Comparison of ENCODE assay signal across 22 cellular contexts in the genomic region with DNA sequence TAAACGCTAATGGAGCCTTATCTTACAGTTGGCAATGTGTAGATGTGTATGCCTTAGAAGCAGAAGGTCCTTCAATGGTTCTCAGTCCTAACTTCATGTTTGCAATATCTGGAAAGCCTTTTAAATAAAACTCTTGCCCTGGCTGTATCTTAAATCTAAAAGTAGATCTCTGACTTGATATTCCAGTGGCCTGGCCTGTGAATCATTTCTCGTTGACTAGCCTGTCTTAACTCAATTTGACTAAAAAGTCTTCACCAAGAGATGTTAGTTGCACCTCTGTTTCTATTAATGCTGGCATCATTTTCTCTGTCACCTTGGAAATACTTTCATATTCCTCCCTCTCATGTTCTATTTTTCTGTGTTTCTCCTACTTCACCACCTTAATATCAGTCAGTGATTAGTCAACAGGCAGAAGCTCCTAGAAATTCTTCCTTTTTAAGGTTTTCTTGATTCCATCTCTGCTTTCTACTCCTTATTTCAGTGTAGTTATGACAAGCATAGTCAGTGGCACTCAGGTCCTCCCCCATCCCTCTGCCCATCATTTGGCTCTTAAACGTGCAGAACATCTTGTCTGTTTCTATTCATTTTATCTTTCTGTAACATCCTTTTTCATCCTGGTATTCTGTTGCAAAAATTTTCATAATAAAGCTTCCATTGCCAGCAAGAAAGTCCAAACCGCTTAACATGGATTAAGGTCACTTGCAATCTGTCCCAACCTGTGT. TPM values are rescaled to one million over a fixed set of nuclear protein-coding genes. Genes with fewer than 3 reads are reported as not detected.
DNase-seq lines count a peak whose midpoint lies in the region; ATAC-seq and TF ChIP-seq lines count a peak whose summit lies in the region.
"Had no signal": no experiment of that assay in that cellular context is flagged by ENCODE, and none has a peak within 500 bp of the region (broad histone marks: within the 10 kb centered on the region; RNA-seq: fewer than 3 reads in every experiment).

No MANE protein-coding gene starts in this region.

- H2AFZ ChIP-seq in SK-N-SH (ENCODE audit: low read depth), result 0 out of 2 replicates have a peak overlapping the region, but pooled peaks have one; percentile 7
- H2AFZ ChIP-seq: PC-9 had no signal

- H3K36me3 Mint-ChIP-seq in central memory CD8-positive, alpha-beta T cell (ENCODE audit: insufficient read depth), result peaks cover 12% of the 10 kb centered on the region

- no peak for TF ChIP-seq RAD21 in SK-N-SH (IDR thresholded peaks at IDR 0.05; ENCODE audit: low read length)

- peaks cover 45% of the 10 kb centered on the region for H4K20me1 ChIP-seq in SK-N-SH (ENCODE audit: insufficient read depth)

- H3K27ac Mint-ChIP-seq in central memory CD8-positive, alpha-beta T cell (ENCODE audit: low read depth), result no peak overlapping the region
- H3K27ac Mint-ChIP-seq: activated CD8-positive, alpha-beta T cell treated with anti-CD3 and anti-CD28 coated beads, Interleukin-2, amount 10 ng/mL, durations not matched to agents 7 days and 5 days; activated naive CD4-positive, alpha-beta T cell treated with anti-CD3 and anti-CD28 coated beads for 36 hours; activated T-cell treated with anti-CD3 and anti-CD28 coated beads, Interleukin-2, amount 50 U/mL, for 24 hours had no signal

- peak overlapping the region; percentile 31; the same call in 1 of the 2 replicates for H3K4me2 ChIP-seq in SK-N-SH
- H3K4me2 ChIP-seq: PC-9 had no signal

- ATAC-seq in central memory CD8-positive, alpha-beta T cell (replicated peaks; ENCODE audit: extremely low read depth, poor library complexity, severe bottlenecking), result no peak
- ATAC-seq in HG03469 (IDR thresholded peaks at IDR 0.05; ENCODE audit: unreplicated experiment), result no peak
- ATAC-seq: activated CD4-positive, CD25-positive, alpha-beta regulatory T cell treated with anti-CD3 and anti-CD28 coated beads, Interleukin-2, amount 50 U/mL, for 24 hours; activated CD8-positive, alpha-beta T cell treated with anti-CD3 and anti-CD28 coated beads, Interleukin-2, amount 10 ng/mL, durations not matched to agents 7 days and 5 days had no signal

- CTCF ChIA-PET in SK-N-SH (lab: Yijun Ruan, JAX), result interaction anchor here (0.7 kb wide), 1 partner anchor 47 kb away, joined by 3 read pairs; no protein-coding TSS in a partner anchor

- H3K36me3 ChIP-seq in SK-N-SH (replicated peaks in 1 of 2; ENCODE audit: control insufficient read depth in 1 of 2, insufficient read depth in 2 of 2, low read length in 1 of 2) (no peaks in the 10 kb centered on the region), muscle layer of duodenum (ENCODE audit: control insufficient read depth in 1 of 2, insufficient read depth in 2 of 2, low read length in 2 of 2) (peaks cover 0 to 22% of the 10 kb centered on the region in 2 donors), WERI-Rb-1 (peaks cover 4% of the 10 kb centered on the region; the same call in 1 of the 2 replicates)
- H3K36me3 ChIP-seq: colonic mucosa, pancreas had no signal

- H3K9me3 Mint-ChIP-seq in central memory CD8-positive, alpha-beta T cell, result no peaks in the 10 kb centered on the region
- H3K9me3 Mint-ChIP-seq: activated naive CD4-positive, alpha-beta T cell treated with anti-CD3 and anti-CD28 coated beads for 36 hours; activated T-cell treated with anti-CD3 and anti-CD28 coated beads, Interleukin-2, amount 50 U/mL, for 24 hours had no signal

- H3K27me3 ChIP-seq in SK-N-SH (ENCODE audit: insufficient read depth) (no peaks in the 10 kb centered on the region), muscle layer of duodenum (ENCODE audit: low read depth, low read length) (no peaks in the 10 kb centered on the region), WERI-Rb-1 (ENCODE audit: insufficient read depth, low read depth, severe bottlenecking) (no peaks in the 10 kb centered on the region)
- H3K27me3 ChIP-seq: colonic mucosa, pancreas, SJSA1 had no signal

- no peak for TF ChIP-seq EP300 in SK-N-SH (IDR thresholded peaks at IDR 0.05; ENCODE audit: borderline replicate concordance in 1 of 2, low read depth in 1 of 2, low read length in 1 of 2)

- H3K9me3 ChIP-seq in SK-N-SH (no peaks in the 10 kb centered on the region; the same call in 1 of the 2 replicates), muscle layer of duodenum (ENCODE audit: control insufficient read depth in 1 of 2, low read length in 2 of 2) (no peaks in the 10 kb centered on the region), WERI-Rb-1 (ENCODE audit: severe bottlenecking) (no peaks in the 10 kb centered on the region)
- H3K9me3 ChIP-seq: colonic mucosa, pancreas, SJSA1 had no signal

- H3K4me1 Mint-ChIP-seq in central memory CD8-positive, alpha-beta T cell, result peaks cover 29% of the 10 kb centered on the region

- H3K79me2 ChIP-seq in SK-N-SH (ENCODE audit: insufficient read depth), result peaks cover 100% of the 10 kb centered on the region

- TF ChIP-seq CTCF in SK-N-SH (IDR thresholded peaks at IDR 0.05) (no peak), WERI-Rb-1 (IDR thresholded peaks at IDR 0.05; ENCODE audit: low read depth, low read length) (no peak)

- H3K4me3 Mint-ChIP-seq in central memory CD8-positive, alpha-beta T cell, result peak overlapping the region; percentile 27
- H3K4me3 Mint-ChIP-seq: activated CD8-positive, alpha-beta T cell treated with anti-CD3 and anti-CD28 coated beads, Interleukin-2, amount 10 ng/mL, durations not matched to agents 7 days and 5 days; activated naive CD4-positive, alpha-beta T cell treated with anti-CD3 and anti-CD28 coated beads for 36 hours; activated T-cell treated with anti-CD3 and anti-CD28 coated beads, Interleukin-2, amount 50 U/mL, for 24 hours had no signal

- H3K9me2 ChIP-seq in SK-N-SH, result no peaks in the 10 kb centered on the region

- no peaks in the 10 kb centered on the region for H3K27me3 Mint-ChIP-seq in central memory CD8-positive, alpha-beta T cell
- H3K27me3 Mint-ChIP-seq: activated T-cell treated with anti-CD3 and anti-CD28 coated beads, Interleukin-2, amount 50 U/mL, for 24 hours had no signal

- WGBS in SK-N-SH (ENCODE audit: low lambda C conversion rate), result 53% methylated on average over 4 of the region's 4 CpGs

- POLR2A ChIA-PET in SK-N-SH (lab: Yijun Ruan, JAX), result no interaction called here

- H3K4me1 ChIP-seq in SK-N-SH (ENCODE audit: control insufficient read depth in 1 of 2, insufficient read depth in 2 of 2, low read depth in 1 of 2, low read length in 1 of 2) (peaks cover 14 to 27% of the 10 kb centered on the region in 2 experiments; a peak in 3 of 4 replicates), muscle layer of duodenum (ENCODE audit: control insufficient read depth in 1 of 2, insufficient read depth in 2 of 2, low read length in 2 of 2) (peaks cover 15 to 44% of the 10 kb centered on the region in 2 donors)
- H3K4me1 ChIP-seq: colonic mucosa had no signal

- H3K9ac ChIP-seq in SK-N-SH, result no peak overlapping the region

- H3K27ac ChIP-seq in SK-N-SH (ENCODE audit: low read depth in 2 of 2, low read length in 1 of 2) (peak overlapping the region; percentile 22 to 48), muscle layer of duodenum (ENCODE audit: low read length) (peak overlapping the region; percentile 12), WERI-Rb-1 (no peak overlapping the region; the same call in 1 of the 2 replicates)
- H3K27ac ChIP-seq: colonic mucosa, PC-9, SJSA1 had no signal

- H3F3A ChIP-seq in SK-N-SH (replicated peaks; ENCODE audit: insufficient read depth), result peaks cover 17% of the 10 kb centered on the region

- no peak for DNase-seq in SK-N-SH
- DNase-seq in central memory CD8-positive, alpha-beta T cell (ENCODE audit: low spot score in 2 of 2), result no peak
- DNase-seq in superior temporal gyrus (ENCODE audit: extremely low spot score), result peak; percentile 67
- no peak for DNase-seq in WERI-Rb-1
- DNase-seq in NOMO-1 treated with DMSO at 0.1 percent for 48 hours (lab: John Stamatoyannopoulos, UW; ENCODE audit: unreplicated experiment), result no peak
- DNase-seq: activated CD8-positive, alpha-beta T cell treated with anti-CD3 and anti-CD28 coated beads, Interleukin-2, amount 10 ng/mL, durations not matched to agents 7 days and 5 days; activated naive CD4-positive, alpha-beta T cell treated with anti-CD3 and anti-CD28 coated beads for 36 hours; activated T-cell treated with anti-CD3 and anti-CD28 coated beads, Interleukin-2, amount 50 U/mL, for 24 hours; aorta; colonic mucosa; COR-L47; NCI-H187; NCI-H2227 treated with DMSO at 0.1 percent for 48 hours; NCI-H82; pancreas; PC-9; stimulated activated CD8-positive, alpha-beta memory T cell treated with anti-CD3 and anti-CD28 coated beads, Interleukin-4, amount 100 ng/mL, for 48 hours; T-helper 9 cell had no signal

- H3K4me3 ChIP-seq in SK-N-SH (ENCODE audit: low read depth in 2 of 2, low read length in 1 of 2) (no peak overlapping the region), muscle layer of duodenum (ENCODE audit: low read depth in 1 of 2, low read length in 2 of 2) (no peak overlapping the region), WERI-Rb-1 (ENCODE audit: low read depth, low read length) (no peak overlapping the region)
- H3K4me3 ChIP-seq: colonic mucosa, pancreas, PC-9, SJSA1 had no signal

TF ChIP-seq in SK-N-SH, 30 proteins besides CTCF, POLR2A, EP300 and RAD21 (continues in another document):
- TF ChIP-seq YY1 (IDR thresholded peaks at IDR 0.05; ENCODE audit: low read depth), result no peak
- no peak for TF ChIP-seq POLR2AphosphoS5 (IDR thresholded peaks at IDR 0.05; ENCODE audit: low read depth, low read length)
- no peak for TF ChIP-seq SMC3 (IDR thresholded peaks at IDR 0.05; ENCODE audit: low read depth, low read length)
- TF ChIP-seq FOSL2 (IDR thresholded peaks at IDR 0.05; ENCODE audit: borderline replicate concordance, low read depth), result no peak; the same call in 1 of the 2 replicates
- no peak for TF ChIP-seq TAF1 (IDR thresholded peaks at IDR 0.05; ENCODE audit: borderline replicate concordance, low read depth, low read length)

RNA-seq across cellular contexts. Expression of gene ITGAV, which starts 4.3 kb away (rescaled TPM):
- polyA plus RNA-seq in SK-N-SH (2012; rRNA removed), result 24.3 and 35.1 TPM in 2 replicates
- polyA plus RNA-seq in SK-N-SH (2012; cell fraction: cytosol; rRNA removed), result 32.8 and 37.3 TPM in 2 replicates
- 25.5 and 54.6 TPM in 2 replicates for polyA plus RNA-seq in SK-N-SH (2012; cell fraction: nucleus; rRNA removed)
